ENCODE assay signal across 9 cellular contexts in the genomic region with DNA sequence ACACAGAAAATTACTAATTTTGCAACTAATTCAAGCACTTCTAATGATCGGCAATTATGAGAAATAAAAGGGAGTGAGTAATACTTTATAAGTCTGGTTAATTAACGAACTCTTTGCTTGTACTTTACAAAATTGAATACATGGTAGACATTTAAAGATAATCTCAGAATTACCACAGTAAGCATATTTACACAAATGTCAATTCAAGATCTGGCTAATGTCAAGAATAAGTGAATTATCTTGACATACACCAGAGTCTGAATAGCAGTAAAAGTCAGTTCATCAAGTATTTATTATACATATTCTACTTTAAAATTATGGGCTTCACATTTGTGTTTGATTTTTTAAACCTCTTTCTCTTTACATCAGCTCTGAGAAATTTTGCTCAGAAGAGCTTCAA.
"Had no signal": no experiment of that assay in that cellular context is flagged by ENCODE, and none has a peak within 500 bp of the region (broad histone marks: within the 10 kb centered on the region; RNA-seq: fewer than 3 reads in every experiment).

No MANE protein-coding gene starts in this region.

- DNase-seq: GM23248, GOT3, H7, HFFc6, KBM-7 had no signal

- H3K9me3 ChIP-seq: HAP-1 had no signal

- ATAC-seq: HCT116 had no signal

- H3K4me2 ChIP-seq: KMS-11 had no signal

- H3K27ac ChIP-seq: GM23248, HL-60, KMS-11 had no signal

- H3K4me3 ChIP-seq: GM23248, HAP-1 had no signal

- H3K4me1 ChIP-seq: HAP-1 had no signal
